Comparison of ENCODE assay signal across 1 cellular context in the genomic region with DNA sequence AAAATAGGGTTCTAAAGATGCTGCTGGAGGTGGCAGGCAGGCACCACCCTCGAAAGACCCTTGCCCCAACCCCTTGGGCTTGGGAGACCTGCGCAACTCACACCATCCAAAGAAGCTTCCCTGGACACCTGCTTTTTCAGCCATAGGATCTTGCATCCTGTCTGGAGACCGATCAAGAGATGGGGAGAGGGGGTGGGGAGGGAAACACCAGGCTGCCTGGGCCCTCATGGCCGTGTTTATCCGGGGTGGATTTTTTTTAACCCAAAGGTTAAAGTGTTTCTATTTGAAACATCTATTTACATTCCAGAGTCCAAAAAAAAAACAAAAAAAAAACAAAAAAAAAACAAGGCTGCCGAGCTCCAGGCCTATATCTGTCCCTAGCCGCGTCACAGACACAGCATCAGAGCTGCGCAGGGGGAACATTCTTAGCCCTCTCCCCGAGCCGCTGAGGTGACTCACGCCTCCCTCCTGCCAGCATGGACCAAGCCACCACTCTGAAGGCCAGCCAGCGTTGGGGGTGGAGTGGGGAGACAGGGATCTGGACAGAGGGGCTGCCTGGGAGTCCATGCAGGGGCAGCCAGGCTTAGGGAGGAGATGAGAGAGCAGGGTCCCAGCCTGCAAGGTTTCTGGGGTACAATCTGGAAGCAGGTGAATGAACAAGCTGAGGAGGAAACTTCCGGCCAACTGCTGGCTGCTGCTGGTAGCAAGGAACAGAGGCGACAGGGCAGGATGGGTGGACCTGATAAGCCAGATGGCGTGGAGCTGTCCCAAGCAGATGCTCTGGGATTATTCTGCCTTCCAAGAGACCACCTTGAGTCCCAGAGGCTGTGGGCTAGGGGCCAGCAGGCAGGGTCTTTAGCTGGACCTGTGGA.
A peak's percentile ranks its signal among the peaks of the same experiment; 100 is the strongest.
TF ChIP-seq lines count a peak whose summit lies in the region.

No MANE protein-coding gene starts in this region.

TF ChIP-seq in HEK293, 187 proteins besides CTCF, POLR2A, EP300 and RAD21 (continued from another document):
- TF ChIP-seq, protein P1, sequence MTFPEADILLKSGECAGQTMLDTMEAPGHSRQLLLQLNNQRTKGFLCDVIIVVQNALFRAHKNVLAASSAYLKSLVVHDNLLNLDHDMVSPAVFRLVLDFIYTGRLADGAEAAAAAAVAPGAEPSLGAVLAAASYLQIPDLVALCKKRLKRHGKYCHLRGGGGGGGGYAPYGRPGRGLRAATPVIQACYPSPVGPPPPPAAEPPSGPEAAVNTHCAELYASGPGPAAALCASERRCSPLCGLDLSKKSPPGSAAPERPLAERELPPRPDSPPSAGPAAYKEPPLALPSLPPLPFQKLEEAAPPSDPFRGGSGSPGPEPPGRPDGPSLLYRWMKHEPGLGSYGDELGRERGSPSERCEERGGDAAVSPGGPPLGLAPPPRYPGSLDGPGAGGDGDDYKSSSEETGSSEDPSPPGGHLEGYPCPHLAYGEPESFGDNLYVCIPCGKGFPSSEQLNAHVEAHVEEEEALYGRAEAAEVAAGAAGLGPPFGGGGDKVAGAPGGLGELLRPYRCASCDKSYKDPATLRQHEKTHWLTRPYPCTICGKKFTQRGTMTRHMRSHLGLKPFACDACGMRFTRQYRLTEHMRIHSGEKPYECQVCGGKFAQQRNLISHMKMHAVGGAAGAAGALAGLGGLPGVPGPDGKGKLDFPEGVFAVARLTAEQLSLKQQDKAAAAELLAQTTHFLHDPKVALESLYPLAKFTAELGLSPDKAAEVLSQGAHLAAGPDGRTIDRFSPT (tag by site-specific recombination; IDR thresholded peaks at IDR 0.05), result peak; percentile 32; the same call in 1 of the 2 replicates
- TF ChIP-seq ZNF600 (tag by site-specific recombination; IDR thresholded peaks at IDR 0.05) (peak; percentile 61), ZNF121 (tag by site-specific recombination; IDR thresholded peaks at IDR 0.05) (peak; percentile 61; the same call in 1 of the 2 replicates), ZNF114 (tag by site-specific recombination; IDR thresholded peaks at IDR 0.05) (no peak), GLIS1 (tag by site-specific recombination; IDR thresholded peaks at IDR 0.05) (peak; percentile 62), ZNF629 (tag by site-specific recombination; IDR thresholded peaks at IDR 0.05) (peak; percentile 45; the same call in 1 of the 2 replicates), ZNF366 (tag by site-specific recombination; conservative IDR thresholded peaks at IDR 0.05) (peak; percentile 60), ZIC2 (tag by site-specific recombination; IDR thresholded peaks at IDR 0.05) (peak; percentile 58; the same call in 1 of the 2 replicates)
- TF ChIP-seq, protein P2, sequence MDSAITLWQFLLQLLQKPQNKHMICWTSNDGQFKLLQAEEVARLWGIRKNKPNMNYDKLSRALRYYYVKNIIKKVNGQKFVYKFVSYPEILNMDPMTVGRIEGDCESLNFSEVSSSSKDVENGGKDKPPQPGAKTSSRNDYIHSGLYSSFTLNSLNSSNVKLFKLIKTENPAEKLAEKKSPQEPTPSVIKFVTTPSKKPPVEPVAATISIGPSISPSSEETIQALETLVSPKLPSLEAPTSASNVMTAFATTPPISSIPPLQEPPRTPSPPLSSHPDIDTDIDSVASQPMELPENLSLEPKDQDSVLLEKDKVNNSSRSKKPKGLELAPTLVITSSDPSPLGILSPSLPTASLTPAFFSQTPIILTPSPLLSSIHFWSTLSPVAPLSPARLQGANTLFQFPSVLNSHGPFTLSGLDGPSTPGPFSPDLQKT (IDR thresholded peaks at IDR 0.05; ENCODE audit: borderline replicate concordance, low read depth, low read length), result no peak
- TF ChIP-seq, protein P3, sequence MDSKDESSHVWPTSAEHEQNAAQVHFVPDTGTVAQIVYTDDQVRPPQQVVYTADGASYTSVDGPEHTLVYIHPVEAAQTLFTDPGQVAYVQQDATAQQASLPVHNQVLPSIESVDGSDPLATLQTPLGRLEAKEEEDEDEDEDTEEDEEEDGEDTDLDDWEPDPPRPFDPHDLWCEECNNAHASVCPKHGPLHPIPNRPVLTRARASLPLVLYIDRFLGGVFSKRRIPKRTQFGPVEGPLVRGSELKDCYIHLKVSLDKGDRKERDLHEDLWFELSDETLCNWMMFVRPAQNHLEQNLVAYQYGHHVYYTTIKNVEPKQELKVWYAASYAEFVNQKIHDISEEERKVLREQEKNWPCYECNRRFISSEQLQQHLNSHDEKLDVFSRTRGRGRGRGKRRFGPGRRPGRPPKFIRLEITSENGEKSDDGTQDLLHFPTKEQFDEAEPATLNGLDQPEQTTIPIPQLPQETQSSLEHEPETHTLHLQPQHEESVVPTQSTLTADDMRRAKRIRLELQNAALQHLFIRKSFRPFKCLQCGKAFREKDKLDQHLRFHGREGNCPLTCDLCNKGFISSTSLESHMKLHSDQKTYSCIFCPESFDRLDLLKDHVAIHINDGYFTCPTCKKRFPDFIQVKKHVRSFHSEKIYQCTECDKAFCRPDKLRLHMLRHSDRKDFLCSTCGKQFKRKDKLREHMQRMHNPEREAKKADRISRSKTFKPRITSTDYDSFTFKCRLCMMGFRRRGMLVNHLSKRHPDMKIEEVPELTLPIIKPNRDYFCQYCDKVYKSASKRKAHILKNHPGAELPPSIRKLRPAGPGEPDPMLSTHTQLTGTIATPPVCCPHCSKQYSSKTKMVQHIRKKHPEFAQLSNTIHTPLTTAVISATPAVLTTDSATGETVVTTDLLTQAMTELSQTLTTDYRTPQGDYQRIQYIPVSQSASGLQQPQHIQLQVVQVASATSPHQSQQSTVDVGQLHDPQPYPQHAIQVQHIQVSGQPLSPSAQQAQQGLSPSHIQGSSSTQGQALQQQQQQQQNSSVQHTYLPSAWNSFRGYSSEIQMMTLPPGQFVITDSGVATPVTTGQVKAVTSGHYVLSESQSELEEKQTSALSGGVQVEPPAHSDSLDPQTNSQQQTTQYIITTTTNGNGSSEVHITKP (tag by site-specific recombination; IDR thresholded peaks at IDR 0.05), result peak; percentile 63; the same call in 1 of the 2 replicates
